Comparison of ENCODE assay signal across 8 cellular contexts in genomic region chr21:46227811-46228344, GRCh38. TPM values are rescaled to one million over a fixed set of nuclear protein-coding genes. Genes with fewer than 3 reads are reported as not detected.
DNase-seq lines count a peak whose midpoint lies in the region; ATAC-seq, FAIRE-seq and TF ChIP-seq lines count a peak whose summit lies in the region.

No MANE protein-coding gene starts in this region.

- H3K9me3 ChIP-seq in A549, result no peaks in the 10 kb centered on the region
- H3K9me3 ChIP-seq in HUES6 (ENCODE audit: control insufficient read depth, insufficient read depth, low read depth, low read length), result peaks cover 31% of the 10 kb centered on the region
- no peaks in the 10 kb centered on the region for H3K9me3 ChIP-seq in breast epithelium
- H3K9me3 ChIP-seq in lung (ENCODE audit: control insufficient read depth in 2 of 2, insufficient read depth in 1 of 2, low read length in 1 of 2), result peaks cover 0 to 2% of the 10 kb centered on the region in 2 donors

- H3K4me1 ChIP-seq in A549, result peaks cover 14% of the 10 kb centered on the region
- peaks cover 12% of the 10 kb centered on the region; the same call in 1 of the 2 replicates for H3K4me1 ChIP-seq in HUES6 (ENCODE audit: control insufficient read depth, insufficient read depth, low read length)
- peaks cover 9 to 23% of the 10 kb centered on the region in 2 donors for H3K4me1 ChIP-seq in breast epithelium
- peaks cover 0 to 23% of the 10 kb centered on the region in 2 donors for H3K4me1 ChIP-seq in lung (ENCODE audit: control insufficient read depth in 2 of 2, insufficient read depth in 2 of 2, low read length in 2 of 2)
- peaks cover 1% of the 10 kb centered on the region for H3K4me1 ChIP-seq in urinary bladder (ENCODE audit: insufficient read depth)

- intact Hi-C loops in breast epithelium (cut with DNase I; ENCODE audit: low total_unique reads), result no loop called here

- peak overlapping the region; percentile 87 to 93 for H3K27ac ChIP-seq in A549
- H3K27ac ChIP-seq in HUES6 (ENCODE audit: low read depth, low read length), result peak overlapping the region; percentile 73; the same call in 1 of the 2 replicates
- H3K27ac ChIP-seq in breast epithelium, result peak overlapping the region; percentile 87 to 91
- peak overlapping the region; percentile 89 to 93 for H3K27ac ChIP-seq in lung (ENCODE audit: low read depth in 1 of 2, low read length in 1 of 2)
- peak overlapping the region; percentile 89 for H3K27ac ChIP-seq in urinary bladder (ENCODE audit: low read depth)

- peak overlapping the region; percentile 84 for H3K9ac ChIP-seq in HUES6 (ENCODE audit: low read length)

- H3K36me3 ChIP-seq in HUES6 (ENCODE audit: control insufficient read depth, insufficient read depth, low read length) (peaks cover 45% of the 10 kb centered on the region), breast epithelium (no peaks in the 10 kb centered on the region), lung (ENCODE audit: control insufficient read depth in 2 of 2, insufficient read depth in 2 of 2, low read length in 2 of 2) (peaks cover 0 to 2% of the 10 kb centered on the region in 2 donors), urinary bladder (ENCODE audit: insufficient read depth) (no peaks in the 10 kb centered on the region)

- CTCF ChIA-PET in A549 (lab: Yijun Ruan, JAX), result interaction anchor here (0.7 to 2.3 kb wide), 5 partner anchors 12 to 254 kb away, joined by 3 to 7 read pairs (median 3); no protein-coding TSS in a partner anchor

- WGBS in A549 (ENCODE audit: missing lambda C conversion rate), result 10% methylated on average over 20 of the region's 20 CpGs
- 1 to 3% methylated on average over 20 of the region's 20 CpGs for WGBS in lung, 2 donors
- 2% methylated on average over 20 of the region's 20 CpGs for WGBS in urinary bladder

- POLR2A ChIA-PET in A549 (lab: Yijun Ruan, JAX), result no interaction called here

- no peak for TF ChIP-seq EP300 in A549 (IDR thresholded peaks at IDR 0.05)

- peak overlapping the region; percentile 91 for H3K4me2 ChIP-seq in A549

- no peak for TF ChIP-seq RAD21 in A549 (conservative IDR thresholded peaks at IDR 0.05 in 1 of 2, IDR thresholded peaks at IDR 0.05 in 1 of 2)

- no peak for ATAC-seq in A549
- ATAC-seq in lung (ENCODE audit: insufficient read depth, low FRiP score), result no peak
- ATAC-seq in GM18907 (IDR thresholded peaks at IDR 0.05; ENCODE audit: unreplicated experiment), result no peak

- FAIRE-seq in A549 (lab: Jason Lieb, UNC), result no peak

- DNase-seq in A549 (ENCODE audit: low read depth in 1 of 2, low spot score in 1 of 2), result no peak
- no peak for DNase-seq in breast epithelium (ENCODE audit: low spot score in 2 of 2)
- DNase-seq in lung (ENCODE audit: low spot score), result no peak
- DNase-seq in HuH-7.5 (ENCODE audit: low spot score), result no peak
- DNase-seq in activated CD4-positive, alpha-beta T cell treated with anti-CD3 and anti-CD28 coated beads, Interleukin-2, amount 50 U/mL, for 1 hour, result no peak

- no peak for TF ChIP-seq POLR2A in A549 (IDR thresholded peaks at IDR 0.05; ENCODE audit: low read length)
- no peak for TF ChIP-seq POLR2A in breast epithelium (IDR thresholded peaks at IDR 0.05)

- H3K27me3 ChIP-seq in HUES6 (ENCODE audit: control insufficient read depth, insufficient read depth, low read length), result no peaks in the 10 kb centered on the region
- no peaks in the 10 kb centered on the region for H3K27me3 ChIP-seq in breast epithelium
- H3K27me3 ChIP-seq in lung (ENCODE audit: control insufficient read depth, insufficient read depth), result no peaks in the 10 kb centered on the region

- H3K4me3 ChIP-seq in A549, result peak overlapping the region; percentile 81
- H3K4me3 ChIP-seq in HUES6 (ENCODE audit: low read depth, low read length), result peak overlapping the region; percentile 91
- peak overlapping the region; percentile 94 to 95 (median 94) for H3K4me3 ChIP-seq in breast epithelium
- H3K4me3 ChIP-seq in lung, result peak overlapping the region; percentile 98
- H3K4me3 ChIP-seq in urinary bladder (ENCODE audit: low read depth, low read length), result peak overlapping the region; percentile 85

- TF ChIP-seq CTCF in A549 (IDR thresholded peaks at IDR 0.05), result no peak
- TF ChIP-seq CTCF in breast epithelium (IDR thresholded peaks at IDR 0.05), result no peak
- no peak for TF ChIP-seq CTCF in lung (IDR thresholded peaks at IDR 0.05; ENCODE audit: control extremely low read depth, extremely low read depth)

TF ChIP-seq in A549, 52 proteins besides CTCF, POLR2A, EP300 and RAD21 (continues in another document):
- TF ChIP-seq HDAC2 (IDR thresholded peaks at IDR 0.05) (no peak), MAX (IDR thresholded peaks at IDR 0.05) (no peak), ELK1 (IDR thresholded peaks at IDR 0.05; ENCODE audit: low read depth, low read length) (no peak), CEBPB (IDR thresholded peaks at IDR 0.05) (no peak), EHF (CRISPR knock-in tag; IDR thresholded peaks at IDR 0.05) (no peak), BCL3 (IDR thresholded peaks at IDR 0.05) (no peak)
- TF ChIP-seq, protein P1, sequence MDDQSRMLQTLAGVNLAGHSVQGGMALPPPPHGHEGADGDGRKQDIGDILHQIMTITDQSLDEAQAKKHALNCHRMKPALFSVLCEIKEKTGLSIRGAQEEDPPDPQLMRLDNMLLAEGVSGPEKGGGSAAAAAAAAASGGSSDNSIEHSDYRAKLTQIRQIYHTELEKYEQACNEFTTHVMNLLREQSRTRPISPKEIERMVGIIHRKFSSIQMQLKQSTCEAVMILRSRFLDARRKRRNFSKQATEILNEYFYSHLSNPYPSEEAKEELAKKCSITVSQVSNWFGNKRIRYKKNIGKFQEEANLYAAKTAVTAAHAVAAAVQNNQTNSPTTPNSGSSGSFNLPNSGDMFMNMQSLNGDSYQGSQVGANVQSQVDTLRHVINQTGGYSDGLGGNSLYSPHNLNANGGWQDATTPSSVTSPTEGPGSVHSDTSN (IDR thresholded peaks at IDR 0.05), result no peak

RNA-seq across cellular contexts. Expression of gene LSS, which starts 0.7 kb away (rescaled TPM):
- polyA plus RNA-seq in A549 (2011; rRNA removed) (9.5 and 13.2 TPM in 2 replicates), A549 (2017; fragmentation: RNase III; extraction: RNeasy Plus Mini Kit Qiagen cat#74134 plus additional on column Dnase treatment) (13.1 to 22.0 TPM (median 19.7 TPM) in 3 replicates), lung (10 to 100 TPM; 54.6 to 88.0 TPM), urinary bladder (36.5 TPM)
- 14.9 and 20.4 TPM in 2 replicates for polyA plus RNA-seq in A549 (2012; cell fraction: cytosol; rRNA removed)
- 61.9 and 62.9 TPM in 2 replicates for polyA plus RNA-seq in A549 (2012; cell fraction: nucleus; rRNA removed)
- polyA minus RNA-seq in A549 (2011; rRNA and poly(A)+ RNA removed), result 14.6 and 15.3 TPM in 2 replicates
- total RNA-seq in breast epithelium (100 to 1,000 TPM in 1 of 3 donors, 10 to 100 TPM in 2; 41.4 to 144 (median 56.4) TPM), lung (100 to 1,000 TPM; 110 to 152 TPM), urinary bladder (19.3 TPM)

RNA-seq across cellular contexts. Expression of gene SPATC1L, which starts 43.6 kb away (rescaled TPM):
- polyA plus RNA-seq in A549 (2011; rRNA removed) (not detected in 2 replicates), A549 (2017; fragmentation: RNase III; extraction: RNeasy Plus Mini Kit Qiagen cat#74134 plus additional on column Dnase treatment) (0.08 to 0.14 TPM in 2 of 3 replicates, not detected in the other), lung (10 to 100 TPM in 1 of 2 donors, 1 to 10 TPM in 1; 6.6 to 11.3 TPM), urinary bladder (20.4 TPM)
- 0.08 and 0.10 TPM in 2 replicates for polyA plus RNA-seq in A549 (2012; cell fraction: cytosol; rRNA removed)
- polyA plus RNA-seq in A549 (2012; cell fraction: nucleus; rRNA removed), result 0.07 TPM in 1 of 2 replicates, not detected in the other
- not detected in 2 replicates for polyA minus RNA-seq in A549 (2011; rRNA and poly(A)+ RNA removed)
- total RNA-seq in breast epithelium (1 to 10 TPM; 1.6 to 7.0 (median 6.2) TPM), lung (10 to 100 TPM; 10.6 to 15.6 TPM), urinary bladder (3.6 TPM)

RNA-seq across cellular contexts. Expression of gene MCM3AP, which starts 57.5 kb away (rescaled TPM):
- polyA plus RNA-seq in A549 (2011; rRNA removed) (43.6 and 45.3 TPM in 2 replicates), A549 (2017; fragmentation: RNase III; extraction: RNeasy Plus Mini Kit Qiagen cat#74134 plus additional on column Dnase treatment) (38.2 to 42.9 TPM (median 41.2 TPM) in 3 replicates), lung (10 to 100 TPM; 40.7 to 43.8 TPM), urinary bladder (52.9 TPM)
- polyA plus RNA-seq in A549 (2012; cell fraction: cytosol; rRNA removed), result 25.1 and 29.8 TPM in 2 replicates
- polyA plus RNA-seq in A549 (2012; cell fraction: nucleus; rRNA removed), result 81.2 and 99.4 TPM in 2 replicates
- polyA minus RNA-seq in A549 (2011; rRNA and poly(A)+ RNA removed), result 45.1 and 69.0 TPM in 2 replicates
- total RNA-seq in breast epithelium (10 to 100 TPM; 91.5 to 100.0 (median 99.2) TPM), lung (100 to 1,000 TPM; 114 TPM), urinary bladder (65.0 TPM)

RNA-seq across cellular contexts. Expression of gene YBEY, which starts 58.3 kb away (rescaled TPM):
- polyA plus RNA-seq in A549 (2011; rRNA removed) (36.6 and 45.4 TPM in 2 replicates), A549 (2017; fragmentation: RNase III; extraction: RNeasy Plus Mini Kit Qiagen cat#74134 plus additional on column Dnase treatment) (31.8 to 33.7 TPM (median 32.4 TPM) in 3 replicates), lung (10 to 100 TPM in 1 of 2 donors, 1 to 10 TPM in 1; 7.6 to 32.1 TPM), urinary bladder (12.1 TPM)
- 26.8 and 28.8 TPM in 2 replicates for polyA plus RNA-seq in A549 (2012; cell fraction: cytosol; rRNA removed)
- polyA plus RNA-seq in A549 (2012; cell fraction: nucleus; rRNA removed), result 9.4 and 16.1 TPM in 2 replicates
- 10.0 and 10.5 TPM in 2 replicates for polyA minus RNA-seq in A549 (2011; rRNA and poly(A)+ RNA removed)
- total RNA-seq in breast epithelium (10 to 100 TPM; 15.4 to 22.8 (median 17.3) TPM), lung (10 to 100 TPM; 12.7 to 17.4 TPM), urinary bladder (10.6 TPM)
